In the genomic region with DNA sequence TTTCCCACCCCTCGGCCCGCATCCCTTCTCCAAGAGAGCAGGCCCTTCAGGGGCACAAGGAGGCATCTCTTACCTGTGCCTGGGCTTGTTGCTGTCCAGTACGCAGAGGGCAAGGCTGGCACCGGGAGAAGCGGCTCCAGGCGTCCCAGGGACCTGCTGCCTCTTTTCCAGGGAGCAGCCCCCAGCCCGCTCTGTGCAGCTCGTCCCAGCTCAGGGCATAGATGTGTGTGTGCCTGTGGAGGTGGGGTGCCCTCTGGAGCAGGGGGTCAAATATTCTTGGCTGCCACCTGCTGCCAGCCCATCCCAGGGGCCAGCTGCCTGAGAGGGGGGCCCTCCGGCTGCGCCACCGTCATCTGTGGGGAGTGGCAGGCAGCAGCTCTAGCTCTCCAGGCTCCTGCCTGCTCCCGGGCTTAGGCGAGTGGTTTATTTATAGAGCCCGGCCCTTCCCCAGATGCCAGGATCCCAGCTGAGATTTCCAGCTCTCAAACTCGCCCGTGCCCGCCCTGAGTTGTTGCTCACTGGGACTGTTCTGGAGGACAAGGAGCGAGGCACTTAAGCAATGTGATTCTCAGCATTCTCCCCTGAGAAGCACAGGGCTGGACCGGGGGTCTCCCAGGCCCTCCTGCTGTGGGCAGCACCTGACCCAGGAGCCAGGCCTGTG, we compare ENCODE assay signal across 18 cellular contexts.
DNase-seq lines count a peak whose midpoint lies in the region; FAIRE-seq and TF ChIP-seq lines count a peak whose summit lies in the region.
"Had no signal": no experiment of that assay in that cellular context is flagged by ENCODE, and none has a peak within 500 bp of the region (broad histone marks: within the 10 kb centered on the region; RNA-seq: fewer than 3 reads in every experiment).

No MANE protein-coding gene starts in this region.

- H3K9ac ChIP-seq in kidney (ENCODE audit: low read length in 2 of 2): no peak overlapping the region
- H3K9ac ChIP-seq in mesendoderm (ENCODE audit: low read length): no peak overlapping the region

- POLR2A ChIA-PET in RWPE1 (lab: Yijun Ruan, JAX; ENCODE audit: low non-redundant PET): no interaction called here

- no peak overlapping the region for H4K8ac ChIP-seq in mesendoderm (ENCODE audit: low read depth, low read length)

- H3K27ac ChIP-seq in RWPE1 (peak overlapping the region; percentile 34), kidney (ENCODE audit: low read depth in 2 of 2, low read length in 2 of 2) (no peak overlapping the region), spleen (no peak overlapping the region), mesendoderm (ENCODE audit: low read depth, low read length) (no peak overlapping the region)
- H3K27ac ChIP-seq: A549, pancreas, SJCRH30, tibial artery had no signal

- TF ChIP-seq CTCF in RWPE1 (conservative IDR thresholded peaks at IDR 0.05; ENCODE audit: low read depth) (no peak), kidney (IDR thresholded peaks at IDR 0.05; ENCODE audit: borderline replicate concordance, extremely low read depth, insufficient read depth) (no peak), spleen (IDR thresholded peaks at IDR 0.05 in 8 of 11, conservative IDR thresholded peaks at IDR 0.05 in 3 of 11) (no peak)

- TF ChIP-seq POLR2A in spleen (IDR thresholded peaks at IDR 0.05): no peak

- H3K4ac ChIP-seq in mesendoderm (ENCODE audit: low read depth, low read length): no peak overlapping the region

- H3K27me3 ChIP-seq in spleen (replicated peaks in 1 of 7) (peaks cover 0 to 27% (median 0%) of the 10 kb centered on the region in 7 donors), mesendoderm (ENCODE audit: insufficient read depth, low read length, poor library complexity) (no peaks in the 10 kb centered on the region)
- H3K27me3 ChIP-seq: pancreas had no signal

- WGBS in spleen, 5 donors: 80 to 90% (median 88%) methylated on average over 11 to 19 of the region's 19 CpGs
- no CpG with 5 or more reads among the region's 19 CpGs for WGBS in mesendoderm (ENCODE audit: extremely low coverage, insufficient coverage, low lambda C conversion rate)

- H3K56ac ChIP-seq in mesendoderm (ENCODE audit: low read length): no peak overlapping the region

- no peak overlapping the region for H2BK120ac ChIP-seq in mesendoderm (ENCODE audit: low read depth, low read length)

- peak; percentile 12 to 70 (median 56) for DNase-seq in NCI-H1417 (lab: John Stamatoyannopoulos, UW)
- DNase-seq in NCI-H1417 treated with DMSO at 0.1 percent for 48 hours (lab: John Stamatoyannopoulos, UW): no peak
- no peak for DNase-seq in RWPE1 (ENCODE audit: low spot score)
- peak; percentile 63 for DNase-seq in kidney
- DNase-seq in spleen: peak; percentile 60
- DNase-seq in effector CD4-positive, alpha-beta T cell: no peak
- no peak for DNase-seq in mesendoderm
- no peak for DNase-seq in NOMO-1 treated with dmso at 0.1 percent for 144 hours (lab: John Stamatoyannopoulos, UW; ENCODE audit: unreplicated experiment)
- DNase-seq: activated CD8-positive, alpha-beta memory T cell treated with anti-CD3 and anti-CD28 coated beads, Interleukin-2, amount 10 ng/mL, durations not matched to agents 7 days and 5 days; HCEC 1CT; KG1; SJCRH30; stimulated activated CD4-positive, alpha-beta T cell treated with anti-CD3 and anti-CD28 coated beads, Interleukin-12 subunit alpha, Interleukin-12 subunit beta, amount 100 ng/mL, for 4 hours; T-helper 17 cell had no signal

- H3K79me1 ChIP-seq in mesendoderm (ENCODE audit: low read length): no peaks in the 10 kb centered on the region

- H3K4me2 ChIP-seq in mesendoderm (ENCODE audit: low read length): no peak overlapping the region
- H3K4me2 ChIP-seq: A549 had no signal

- no peak for FAIRE-seq in kidney (lab: Jason Lieb, UNC)
- FAIRE-seq: A549, GM18507, pancreas had no signal

- no peak overlapping the region for H2BK5ac ChIP-seq in mesendoderm (ENCODE audit: low read length)

- H3K23ac ChIP-seq in mesendoderm (ENCODE audit: low read length): no peak overlapping the region

- CTCF ChIA-PET in RWPE1 (lab: Yijun Ruan, JAX): interaction anchor here (0.6 kb wide), 1 partner anchor 51 kb away, joined by 4 read pairs; no protein-coding TSS in a partner anchor

- H3K9me3 ChIP-seq in kidney (ENCODE audit: control insufficient read depth in 1 of 2, low read length in 2 of 2) (no peaks in the 10 kb centered on the region), spleen (peaks cover 0 to 2% (median 0%) of the 10 kb centered on the region in 8 donors)
- H3K9me3 ChIP-seq: A549, pancreas, SJCRH30, tibial artery had no signal

- H3K18ac ChIP-seq in mesendoderm (ENCODE audit: low read length): no peak overlapping the region

- intact Hi-C loops in kidney (cut with DNase I): no loop called here
- intact Hi-C loops in spleen (cut with DNase I; ENCODE audit: low total_unique reads): no loop called here

- H3K79me2 ChIP-seq in mesendoderm (ENCODE audit: control insufficient read depth, insufficient read depth, low read length): no peaks in the 10 kb centered on the region

- H3K4me3 ChIP-seq in kidney (ENCODE audit: low read length in 2 of 2) (no peak overlapping the region), spleen (no peak overlapping the region), mesendoderm (ENCODE audit: low read length) (no peak overlapping the region)
- H3K4me3 ChIP-seq: A549, pancreas, SJCRH30, tibial artery had no signal

- H4K5ac ChIP-seq in mesendoderm (ENCODE audit: low read length): no peak overlapping the region

- no peaks in the 10 kb centered on the region for H3K4me1 ChIP-seq in kidney (ENCODE audit: control insufficient read depth in 1 of 2, insufficient read depth in 1 of 2, low read depth in 1 of 2, low read length in 2 of 2)
- no peaks in the 10 kb centered on the region for H3K4me1 ChIP-seq in spleen
- H3K4me1 ChIP-seq in mesendoderm (ENCODE audit: control insufficient read depth, low read depth, low read length): no peaks in the 10 kb centered on the region
- H3K4me1 ChIP-seq: A549, pancreas, SJCRH30, tibial artery had no signal

- H3K36me3 ChIP-seq in kidney (ENCODE audit: control insufficient read depth in 1 of 2, insufficient read depth in 2 of 2, low read length in 2 of 2): no peaks in the 10 kb centered on the region
- H3K36me3 ChIP-seq in spleen: no peaks in the 10 kb centered on the region
- H3K36me3 ChIP-seq in mesendoderm (ENCODE audit: control insufficient read depth, insufficient read depth, low read length): no peaks in the 10 kb centered on the region
- H3K36me3 ChIP-seq: pancreas, SJCRH30, tibial artery had no signal

- no peak overlapping the region for H2AK5ac ChIP-seq in mesendoderm (ENCODE audit: low read length)

- H2BK15ac ChIP-seq in mesendoderm (replicated peaks; ENCODE audit: low read depth): no peak overlapping the region

Comparison
In these comparisons a context has a peak if more than half of its experiments do, and no peak if none do; other contexts are left out.
1. DNase-seq: peak in NCI-H1417 (3 of 3), kidney (single experiment) and spleen (single experiment); none in NCI-H1417 treated with DMSO at 0.1 percent for 48 hours (single experiment), RWPE1 (single experiment), effector CD4-positive, alpha-beta T cell (single experiment), mesendoderm (single experiment) and NOMO-1 treated with dmso at 0.1 percent for 144 hours (single experiment).